28 cellular contexts compared by ENCODE assay signal in the genomic region with DNA sequence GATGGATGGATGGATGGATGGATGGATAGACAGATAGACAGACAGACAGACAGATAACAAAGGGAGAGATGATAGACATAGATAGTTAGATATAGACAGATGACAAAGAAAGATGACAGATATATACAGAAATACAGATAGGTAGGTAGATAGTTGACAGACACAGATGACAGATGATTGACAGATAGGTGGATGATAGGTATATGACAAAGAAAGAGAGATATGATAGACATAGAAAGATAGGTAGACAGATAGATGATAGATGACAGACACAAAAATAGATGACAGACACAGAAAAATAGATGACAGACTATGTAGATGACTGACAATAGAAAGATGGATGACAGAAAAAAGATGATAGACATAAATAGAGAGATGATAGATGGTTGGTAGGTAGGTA.
"Had no signal": no experiment of that assay in that cellular context is flagged by ENCODE, and none has a peak within 500 bp of the region (broad histone marks: within the 10 kb centered on the region; RNA-seq: fewer than 3 reads in every experiment).

No MANE protein-coding gene starts in this region.

- DNase-seq: hypothalamus; immature natural killer cell; kidney; left colon; left lung; lower lobe of right lung; mammary epithelial cell; mesenchymal stem cell; naive B cell; natural killer cell; nephron progenitor cell; ovary; stimulated activated CD4-positive, alpha-beta T cell treated with anti-CD3 and anti-CD28 coated beads, Interleukin-12 subunit alpha, Interleukin-12 subunit beta, amount 100 ng/mL, for 4 hours; stimulated activated CD4-positive, alpha-beta T cell treated with anti-CD3 and anti-CD28 coated beads, Interleukin-15, amount 100 ng/mL, for 24 hours; stimulated activated CD4-positive, alpha-beta T cell treated with anti-CD3 and anti-CD28 coated beads, Interleukin-2, amount 100 ng/mL, for 24 hours; stimulated activated CD4-positive, alpha-beta T cell treated with anti-CD3 and anti-CD28 coated beads, Interleukin-4, amount 100 ng/mL, for 1 hour; stimulated activated naive B cell treated with anti-CD40 and anti-IgM and Interleukin-4, amounts not matched to agents 10 μg/mL and 1 μg/mL and 100 μg/mL, for 72 hours; stimulated activated naive CD8-positive, alpha-beta T cell treated with anti-CD3 and anti-CD28 coated beads, Interleukin-15, Interleukin-2, amounts not matched to agents 100 U/mL and 50 U/mL, for 24 hours; stomach; testis; thyroid gland; transverse colon; upper lobe of right lung had no signal

- H3K27ac ChIP-seq: left lung, lower lobe of right lung, ovary, right atrium auricular region, skin epidermis, stomach, testis, thyroid gland, transverse colon, upper lobe of right lung had no signal

- H3K9me3 ChIP-seq: left lung, lower lobe of right lung, ovary, right atrium auricular region, stomach, testis, thyroid gland, transverse colon, upper lobe of right lung had no signal

- H3K4me3 ChIP-seq: left lung, lower lobe of right lung, ovary, right atrium auricular region, skin epidermis, stomach, testis, thyroid gland, transverse colon, upper lobe of right lung had no signal

- FAIRE-seq: islet of Langerhans, kidney, urothelium cell line had no signal

- ATAC-seq: left colon; left lung; lower lobe of right lung; natural killer cell; sciatic nerve; stimulated activated naive B cell treated with anti-CD40 and anti-IgM and Interleukin-4, amounts not matched to agents 10 μg/mL and 1 μg/mL and 100 μg/mL, for 72 hours; stimulated activated naive CD8-positive, alpha-beta T cell treated with anti-CD3 and anti-CD28 coated beads, Interleukin-15, Interleukin-2, amounts not matched to agents 100 U/mL and 50 U/mL, for 24 hours; upper lobe of right lung had no signal

- H3K4me1 ChIP-seq: left lung, lower lobe of right lung, right atrium auricular region, stomach, testis, thyroid gland, upper lobe of right lung had no signal

- H3K36me3 ChIP-seq: left lung, lower lobe of right lung, ovary, right atrium auricular region, stomach, thyroid gland, transverse colon, upper lobe of right lung had no signal

- H3K27me3 ChIP-seq: left lung, ovary, right atrium auricular region, testis, thyroid gland, upper lobe of right lung had no signal
